ENCODE assay signal across 1 cellular context in the genomic region with DNA sequence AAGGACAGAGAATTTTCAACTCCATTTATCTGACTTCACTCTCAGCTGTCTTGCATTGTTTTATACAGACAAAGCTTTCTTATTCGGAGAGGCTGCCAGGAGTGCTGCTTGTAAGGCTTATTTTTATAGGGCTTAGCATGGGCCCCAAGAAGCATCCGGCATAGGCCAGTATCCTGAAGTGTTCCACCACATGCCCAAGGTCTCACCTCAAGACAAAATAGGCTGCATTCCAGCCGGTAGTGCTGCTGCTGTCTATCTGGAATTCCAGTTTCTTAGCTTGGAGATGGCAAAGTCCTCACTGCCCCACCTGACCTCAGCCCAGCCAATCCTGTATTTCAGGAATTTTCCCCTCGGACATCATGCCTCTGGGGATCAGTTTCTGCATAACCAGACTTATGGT.
A peak's percentile ranks its signal among the peaks of the same experiment; 100 is the strongest.
TF ChIP-seq lines count a peak whose summit lies in the region.

No MANE protein-coding gene starts in this region.

TF ChIP-seq in IMR-90, 13 proteins besides CTCF, POLR2A, EP300 and RAD21:
- TF ChIP-seq SMC3 (IDR thresholded peaks at IDR 0.05; ENCODE audit: low read depth, low read length) (no peak), NFE2L2 (IDR thresholded peaks at IDR 0.05; ENCODE audit: low read depth, low read length) (no peak), FOS (IDR thresholded peaks at IDR 0.05; ENCODE audit: low read depth, low read length) (no peak), RFX5 (IDR thresholded peaks at IDR 0.05; ENCODE audit: low read depth, low read length) (no peak), BHLHE40 (IDR thresholded peaks at IDR 0.05; ENCODE audit: low read depth, low read length) (no peak)
- TF ChIP-seq, protein P1, sequence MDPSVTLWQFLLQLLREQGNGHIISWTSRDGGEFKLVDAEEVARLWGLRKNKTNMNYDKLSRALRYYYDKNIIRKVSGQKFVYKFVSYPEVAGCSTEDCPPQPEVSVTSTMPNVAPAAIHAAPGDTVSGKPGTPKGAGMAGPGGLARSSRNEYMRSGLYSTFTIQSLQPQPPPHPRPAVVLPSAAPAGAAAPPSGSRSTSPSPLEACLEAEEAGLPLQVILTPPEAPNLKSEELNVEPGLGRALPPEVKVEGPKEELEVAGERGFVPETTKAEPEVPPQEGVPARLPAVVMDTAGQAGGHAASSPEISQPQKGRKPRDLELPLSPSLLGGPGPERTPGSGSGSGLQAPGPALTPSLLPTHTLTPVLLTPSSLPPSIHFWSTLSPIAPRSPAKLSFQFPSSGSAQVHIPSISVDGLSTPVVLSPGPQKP (IDR thresholded peaks at IDR 0.05; ENCODE audit: borderline replicate concordance, low read depth, low read length) = no peak
- TF ChIP-seq, protein P2, sequence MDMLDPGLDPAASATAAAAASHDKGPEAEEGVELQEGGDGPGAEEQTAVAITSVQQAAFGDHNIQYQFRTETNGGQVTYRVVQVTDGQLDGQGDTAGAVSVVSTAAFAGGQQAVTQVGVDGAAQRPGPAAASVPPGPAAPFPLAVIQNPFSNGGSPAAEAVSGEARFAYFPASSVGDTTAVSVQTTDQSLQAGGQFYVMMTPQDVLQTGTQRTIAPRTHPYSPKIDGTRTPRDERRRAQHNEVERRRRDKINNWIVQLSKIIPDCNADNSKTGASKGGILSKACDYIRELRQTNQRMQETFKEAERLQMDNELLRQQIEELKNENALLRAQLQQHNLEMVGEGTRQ (IDR thresholded peaks at IDR 0.05; ENCODE audit: low read depth, low read length) = peak; percentile 64; the same call in 1 of the 2 replicates
TF ChIP-seq in IMR-90: peak in this region for 1.
